Comparison of ENCODE assay signal across 12 cellular contexts in the genomic region with DNA sequence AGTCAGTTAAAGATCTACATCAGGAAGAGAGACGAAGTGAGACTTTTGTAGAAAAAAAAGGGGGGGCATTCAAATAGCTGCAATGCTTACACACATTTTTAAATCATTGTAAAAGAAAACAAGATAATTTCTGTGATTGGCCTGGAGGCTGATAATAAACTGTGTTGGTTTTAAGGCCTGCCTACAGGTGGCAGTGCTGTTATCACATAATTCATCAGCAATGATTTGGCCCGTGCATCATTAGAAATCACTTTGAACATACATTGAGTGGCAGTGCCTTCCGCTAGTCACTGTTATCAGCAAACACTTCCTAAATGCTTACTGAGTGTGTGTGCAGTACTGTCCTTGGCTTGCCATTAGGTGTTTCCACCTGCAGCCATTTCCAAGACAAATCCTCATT.
DNase-seq lines count a peak whose midpoint lies in the region; ATAC-seq and TF ChIP-seq lines count a peak whose summit lies in the region.
"Had no signal": no experiment of that assay in that cellular context is flagged by ENCODE, and none has a peak within 500 bp of the region (broad histone marks: within the 10 kb centered on the region; RNA-seq: fewer than 3 reads in every experiment).

No MANE protein-coding gene starts in this region.

- CTCF ChIA-PET in SK-N-SH (lab: Yijun Ruan, JAX) = no interaction called here
- CTCF ChIA-PET in naive thymus-derived CD4-positive, alpha-beta T cell (lab: Charles Lee) = interaction anchor here (0.7 kb wide), 1 partner anchor 77 kb away, joined by 5 read pairs; no protein-coding TSS in a partner anchor

- H3K4me2 ChIP-seq in SK-N-SH = no peak overlapping the region

- no peak for DNase-seq in AG09309 (ENCODE audit: low read depth)
- peak in 1 of 2 experiments; percentile 17 for DNase-seq in HL-60 (ENCODE audit: low read depth in 1 of 2, low spot score in 1 of 2)
- DNase-seq in SK-N-SH = peak; percentile 9
- DNase-seq in iris pigment epithelial cell (ENCODE audit: low read depth) = peak; percentile 42
- DNase-seq in germinal center (ENCODE audit: low spot score) = no peak
- no peak for DNase-seq in activated T-helper 1 cell treated with anti-CD3 and anti-CD28 coated beads, Interleukin-12 subunit alpha, Interleukin-12 subunit beta, Interleukin-2, Interleukin-4 antibody, amounts not matched to agents 30 ng/mL and 10 ng/mL and 1 ng/mL, durations not matched to agents 14 hours and 24 hours and 36 hours (ENCODE audit: low spot score)
- no peak for DNase-seq in naive thymus-derived CD4-positive, alpha-beta T cell
- DNase-seq: GDM1; stimulated activated naive CD8-positive, alpha-beta T cell treated with anti-CD3 and anti-CD28 coated beads, Interleukin-15, amount 100 ng/mL, for 72 hours had no signal

- H3K36me3 ChIP-seq in SK-N-SH (replicated peaks in 1 of 2; ENCODE audit: control insufficient read depth in 1 of 2, insufficient read depth in 2 of 2, low read length in 1 of 2) = no peaks in the 10 kb centered on the region
- no peaks in the 10 kb centered on the region for H3K36me3 ChIP-seq in naive thymus-derived CD4-positive, alpha-beta T cell (ENCODE audit: control insufficient read depth in 2 of 3, insufficient read depth in 3 of 3, low read length in 3 of 3)
- H3K36me3 ChIP-seq: right atrium auricular region had no signal

- H3K4me3 ChIP-seq in AG09309 (ENCODE audit: control insufficient read depth, low read depth, low read length) (no peak overlapping the region), HL-60 (replicated peaks; ENCODE audit: insufficient read depth, low read length) (no peak overlapping the region), SK-N-SH (ENCODE audit: low read depth in 2 of 2, low read length in 1 of 2) (no peak overlapping the region)
- H3K4me3 ChIP-seq in naive thymus-derived CD4-positive, alpha-beta T cell (ENCODE audit: low read length) = no peak overlapping the region
- H3K4me3 ChIP-seq: right atrium auricular region, SK-N-MC had no signal

- H4K20me1 ChIP-seq in SK-N-SH (ENCODE audit: insufficient read depth) = no peaks in the 10 kb centered on the region

- TF ChIP-seq CTCF in AG09309 (IDR thresholded peaks at IDR 0.05; ENCODE audit: control insufficient read depth, insufficient read depth, low read depth, low read length, missing control alignments) (peak; percentile 51), HL-60 (IDR thresholded peaks at IDR 0.05; ENCODE audit: insufficient read depth, low read length) (peak; percentile 15), SK-N-SH (IDR thresholded peaks at IDR 0.05) (peak; percentile 45)

- no peaks in the 10 kb centered on the region for H3K79me2 ChIP-seq in SK-N-SH (ENCODE audit: insufficient read depth)

- no peaks in the 10 kb centered on the region for H3K27me3 ChIP-seq in HL-60 (ENCODE audit: insufficient read depth, poor library complexity, severe bottlenecking)
- no peaks in the 10 kb centered on the region for H3K27me3 ChIP-seq in SK-N-SH (ENCODE audit: insufficient read depth)
- no peaks in the 10 kb centered on the region for H3K27me3 ChIP-seq in naive thymus-derived CD4-positive, alpha-beta T cell (ENCODE audit: control insufficient read depth in 2 of 2, insufficient read depth in 2 of 2, low read length in 2 of 2)
- H3K27me3 ChIP-seq: right atrium auricular region had no signal

- no peaks in the 10 kb centered on the region for H3K4me1 Mint-ChIP-seq in activated T-helper 1 cell treated with anti-CD3 and anti-CD28 coated beads, Interleukin-12 subunit alpha, Interleukin-12 subunit beta, Interleukin-2, Interleukin-4 antibody, amounts not matched to agents 30 ng/mL and 10 ng/mL and 1 ng/mL, durations not matched to agents 14 hours and 24 hours and 36 hours (ENCODE audit: low read depth)
- no peaks in the 10 kb centered on the region for H3K4me1 Mint-ChIP-seq in naive thymus-derived CD4-positive, alpha-beta T cell
- H3K4me1 Mint-ChIP-seq: stimulated activated naive CD8-positive, alpha-beta T cell treated with anti-CD3 and anti-CD28 coated beads, Interleukin-15, amount 100 ng/mL, for 72 hours had no signal

- no peak overlapping the region for H3K4me3 Mint-ChIP-seq in activated T-helper 1 cell treated with anti-CD3 and anti-CD28 coated beads, Interleukin-12 subunit alpha, Interleukin-12 subunit beta, Interleukin-2, Interleukin-4 antibody, amounts not matched to agents 30 ng/mL and 10 ng/mL and 1 ng/mL, durations not matched to agents 14 hours and 24 hours and 36 hours
- no peak overlapping the region for H3K4me3 Mint-ChIP-seq in naive thymus-derived CD4-positive, alpha-beta T cell
- H3K4me3 Mint-ChIP-seq: stimulated activated naive CD8-positive, alpha-beta T cell treated with anti-CD3 and anti-CD28 coated beads, Interleukin-15, amount 100 ng/mL, for 72 hours had no signal

- no peaks in the 10 kb centered on the region for H3K9me2 ChIP-seq in SK-N-SH

- 0 out of 4 replicates have a peak, but pooled peaks cover 0 to 3% of the 10 kb centered on the region in 2 experiments for H3K4me1 ChIP-seq in SK-N-SH (ENCODE audit: control insufficient read depth in 1 of 2, insufficient read depth in 2 of 2, low read depth in 1 of 2, low read length in 1 of 2)
- H3K4me1 ChIP-seq in naive thymus-derived CD4-positive, alpha-beta T cell (ENCODE audit: control insufficient read depth in 2 of 2, insufficient read depth in 2 of 2, low read length in 2 of 2) = no peaks in the 10 kb centered on the region

- no peak overlapping the region for H3K27ac Mint-ChIP-seq in activated T-helper 1 cell treated with anti-CD3 and anti-CD28 coated beads, Interleukin-12 subunit alpha, Interleukin-12 subunit beta, Interleukin-2, Interleukin-4 antibody, amounts not matched to agents 30 ng/mL and 10 ng/mL and 1 ng/mL, durations not matched to agents 14 hours and 24 hours and 36 hours
- no peak overlapping the region for H3K27ac Mint-ChIP-seq in naive thymus-derived CD4-positive, alpha-beta T cell
- H3K27ac Mint-ChIP-seq: stimulated activated naive CD8-positive, alpha-beta T cell treated with anti-CD3 and anti-CD28 coated beads, Interleukin-15, amount 100 ng/mL, for 72 hours had no signal

- H3F3A ChIP-seq in SK-N-SH (replicated peaks; ENCODE audit: insufficient read depth) = no peaks in the 10 kb centered on the region

- no peak overlapping the region for H3K9ac ChIP-seq in SK-N-SH

- H2AFZ ChIP-seq in SK-N-SH (ENCODE audit: low read depth) = no peak overlapping the region

- H3K27me3 Mint-ChIP-seq in activated T-helper 1 cell treated with anti-CD3 and anti-CD28 coated beads, Interleukin-12 subunit alpha, Interleukin-12 subunit beta, Interleukin-2, Interleukin-4 antibody, amounts not matched to agents 30 ng/mL and 10 ng/mL and 1 ng/mL, durations not matched to agents 14 hours and 24 hours and 36 hours (ENCODE audit: insufficient read depth) = no peaks in the 10 kb centered on the region
- no peaks in the 10 kb centered on the region for H3K27me3 Mint-ChIP-seq in naive thymus-derived CD4-positive, alpha-beta T cell
- H3K27me3 Mint-ChIP-seq: stimulated activated naive CD8-positive, alpha-beta T cell treated with anti-CD3 and anti-CD28 coated beads, Interleukin-15, amount 100 ng/mL, for 72 hours had no signal

- no peak overlapping the region for H3K27ac ChIP-seq in HL-60 (replicated peaks)
- no peak overlapping the region for H3K27ac ChIP-seq in SK-N-SH (ENCODE audit: low read depth in 2 of 2, low read length in 1 of 2)
- no peak overlapping the region for H3K27ac ChIP-seq in naive thymus-derived CD4-positive, alpha-beta T cell (ENCODE audit: low read depth, low read length)
- H3K27ac ChIP-seq: right atrium auricular region, SK-N-MC had no signal

- H3K9me3 ChIP-seq in SK-N-SH = no peaks in the 10 kb centered on the region
- no peaks in the 10 kb centered on the region for H3K9me3 ChIP-seq in naive thymus-derived CD4-positive, alpha-beta T cell (ENCODE audit: control insufficient read depth in 2 of 3, low read length in 3 of 3)
- H3K9me3 ChIP-seq: right atrium auricular region had no signal

- no peak for TF ChIP-seq EP300 in SK-N-SH (IDR thresholded peaks at IDR 0.05; ENCODE audit: borderline replicate concordance in 1 of 2, low read depth in 1 of 2, low read length in 1 of 2)

- H3K36me3 Mint-ChIP-seq in activated T-helper 1 cell treated with anti-CD3 and anti-CD28 coated beads, Interleukin-12 subunit alpha, Interleukin-12 subunit beta, Interleukin-2, Interleukin-4 antibody, amounts not matched to agents 30 ng/mL and 10 ng/mL and 1 ng/mL, durations not matched to agents 14 hours and 24 hours and 36 hours (ENCODE audit: low read depth) = no peaks in the 10 kb centered on the region
- no peaks in the 10 kb centered on the region for H3K36me3 Mint-ChIP-seq in naive thymus-derived CD4-positive, alpha-beta T cell

- POLR2A ChIA-PET in SK-N-SH (lab: Yijun Ruan, JAX) = no interaction called here
- POLR2A ChIA-PET in naive thymus-derived CD4-positive, alpha-beta T cell (lab: Charles Lee) = no interaction called here

- WGBS in SK-N-SH (ENCODE audit: low lambda C conversion rate) = 19% methylated on average over 3 of the region's 3 CpGs

- intact Hi-C loops in activated T-helper 1 cell treated with anti-CD3 and anti-CD28 coated beads, Interleukin-12 subunit alpha, Interleukin-12 subunit beta, Interleukin-2, Interleukin-4 antibody, amounts not matched to agents 30 ng/mL and 10 ng/mL and 1 ng/mL, durations not matched to agents 14 hours and 24 hours and 36 hours (cut with micrococcal nuclease) = no loop called here
- intact Hi-C loops in naive thymus-derived CD4-positive, alpha-beta T cell (cut with micrococcal nuclease) = no loop called here

- TF ChIP-seq RAD21 in SK-N-SH (IDR thresholded peaks at IDR 0.05; ENCODE audit: low read length) = peak; percentile 11; the same call in 1 of the 2 replicates

- ATAC-seq in naive thymus-derived CD4-positive, alpha-beta T cell = no peak
- no peak for ATAC-seq in GM21360 (IDR thresholded peaks at IDR 0.05; ENCODE audit: unreplicated experiment)
- ATAC-seq: stimulated activated naive CD8-positive, alpha-beta T cell treated with anti-CD3 and anti-CD28 coated beads, Interleukin-15, amount 100 ng/mL, for 72 hours had no signal

- H3K9me3 Mint-ChIP-seq in activated T-helper 1 cell treated with anti-CD3 and anti-CD28 coated beads, Interleukin-12 subunit alpha, Interleukin-12 subunit beta, Interleukin-2, Interleukin-4 antibody, amounts not matched to agents 30 ng/mL and 10 ng/mL and 1 ng/mL, durations not matched to agents 14 hours and 24 hours and 36 hours = peaks cover 9% of the 10 kb centered on the region
- peaks cover 2 to 16% (median 8%) of the 10 kb centered on the region in 11 donors for H3K9me3 Mint-ChIP-seq in naive thymus-derived CD4-positive, alpha-beta T cell

TF ChIP-seq in SK-N-SH, 30 proteins besides CTCF, POLR2A, EP300 and RAD21:
- TF ChIP-seq PBX3 (IDR thresholded peaks at IDR 0.05) (no peak), GATA2 (CRISPR knock-in tag; IDR thresholded peaks at IDR 0.05) (peak; percentile 14; the same call in 1 of the 2 replicates)

Comparison
In these comparisons a context has a peak if more than half of its experiments do, and no peak if none do; other contexts are left out.
1. DNase-seq: peak in SK-N-SH (single experiment) and iris pigment epithelial cell (single experiment); none in AG09309 (single experiment), germinal center (single experiment), activated T-helper 1 cell treated with anti-CD3 and anti-CD28 coated beads, Interleukin-12 subunit alpha, Interleukin-12 subunit beta, Interleukin-2, Interleukin-4 antibody, amounts not matched to agents 30 ng/mL and 10 ng/mL and 1 ng/mL, durations not matched to agents 14 hours and 24 hours and 36 hours (single experiment) and naive thymus-derived CD4-positive, alpha-beta T cell (0 of 9).
2. Peak in every context shown above with its lines, with median percentiles within 50 percentile points of each other: CTCF ChIP-seq.